In genomic region chr10:34827087-34827766, GRCh38 we compare ENCODE assay signal across 36 cellular contexts.
"Had no signal": no experiment of that assay in that cellular context is flagged by ENCODE, and none has a peak within 500 bp of the region (broad histone marks: within the 10 kb centered on the region; RNA-seq: fewer than 3 reads in every experiment).

No MANE protein-coding gene starts in this region.

- DNase-seq: activated CD4-positive, alpha-beta memory T cell treated with anti-CD3 and anti-CD28 coated beads for 36 hours; activated CD4-positive, alpha-beta T cell treated with anti-CD3 and anti-CD28 coated beads for 36 hours; activated CD4-positive, alpha-beta T cell treated with anti-CD3 and anti-CD28 coated beads, Interleukin-2, amount 10 ng/mL, durations not matched to agents 24 days and 14 days; activated CD4-positive, CD25-positive, alpha-beta regulatory T cell; activated CD4-positive, CD25-positive, alpha-beta regulatory T cell treated with anti-CD3 and anti-CD28 coated beads, Interleukin-2, amount 50 U/mL, for 72 hours; activated CD8-positive, alpha-beta memory T cell treated with anti-CD3 and anti-CD28 coated beads, Interleukin-2, amount 10 ng/mL, durations not matched to agents 7 days and 5 days; activated CD8-positive, alpha-beta memory T cell treated with anti-CD3 and anti-CD28 coated beads, Interleukin-2, amount 50 U/mL, for 4 hours; activated CD8-positive, alpha-beta T cell treated with anti-CD3 and anti-CD28 coated beads, Interleukin-2, amount 10 ng/mL, durations not matched to agents 7 days and 5 days; activated effector memory CD4-positive, alpha-beta T cell treated with anti-CD3 and anti-CD28 coated beads, Interleukin-2, amount 50 U/mL, for 16 hours; activated naive CD4-positive, alpha-beta T cell treated with anti-CD3 and anti-CD28 coated beads for 36 hours; activated naive CD8-positive, alpha-beta T cell treated with anti-CD3 and anti-CD28 coated beads for 36 hours; activated naive CD8-positive, alpha-beta T cell treated with anti-CD3 and anti-CD28 coated beads, Interleukin-2, amount 50 U/mL, for 24 hours; activated T-cell treated with anti-CD3 and anti-CD28 coated beads, Interleukin-2, amount 50 U/mL, for 1 hour; activated T-cell treated with anti-CD3 and anti-CD28 coated beads, Interleukin-2, amount 50 U/mL, for 48 hours; adrenal gland; amygdala; aorta; body of pancreas; caudate nucleus; dorsolateral prefrontal cortex; effector memory CD4-positive, alpha-beta T cell; endodermal cell; erythroblast; foreskin fibroblast; glutamatergic neuron; heart left ventricle; T-helper 1 cell; T-helper 17 cell; T1000; WERI-Rb-1 had no signal

- H3K27ac ChIP-seq: adrenal gland, body of pancreas, dorsolateral prefrontal cortex, esophagus muscularis mucosa, heart left ventricle, WERI-Rb-1 had no signal

- ATAC-seq: activated CD4-positive, alpha-beta T cell treated with anti-CD3 and anti-CD28 coated beads for 36 hours; activated CD8-positive, alpha-beta memory T cell treated with anti-CD3 and anti-CD28 coated beads, Interleukin-2, amount 10 ng/mL, durations not matched to agents 7 days and 5 days; activated CD8-positive, alpha-beta T cell treated with anti-CD3 and anti-CD28 coated beads, Interleukin-2, amount 10 ng/mL, durations not matched to agents 7 days and 5 days; activated naive CD8-positive, alpha-beta T cell treated with anti-CD3 and anti-CD28 coated beads, Interleukin-2, amount 50 U/mL, for 24 hours; body of pancreas; heart left ventricle; T-helper 17 cell had no signal

- H3K4me3 ChIP-seq: adrenal gland, body of pancreas, dorsolateral prefrontal cortex, esophagus muscularis mucosa, heart left ventricle had no signal

- H3K27me3 ChIP-seq: adrenal gland, body of pancreas, esophagus muscularis mucosa, heart left ventricle had no signal

- H3K4me1 Mint-ChIP-seq: activated CD8-positive, alpha-beta memory T cell treated with anti-CD3 and anti-CD28 coated beads, Interleukin-2, amount 10 ng/mL, durations not matched to agents 7 days and 5 days had no signal

- H3K27ac Mint-ChIP-seq: activated CD4-positive, alpha-beta memory T cell treated with anti-CD3 and anti-CD28 coated beads for 36 hours; activated CD4-positive, alpha-beta T cell treated with anti-CD3 and anti-CD28 coated beads for 36 hours; activated CD4-positive, alpha-beta T cell treated with anti-CD3 and anti-CD28 coated beads, Interleukin-2, amount 10 ng/mL, durations not matched to agents 24 days and 14 days; activated CD8-positive, alpha-beta memory T cell treated with anti-CD3 and anti-CD28 coated beads, Interleukin-2, amount 10 ng/mL, durations not matched to agents 7 days and 5 days; activated CD8-positive, alpha-beta T cell treated with anti-CD3 and anti-CD28 coated beads, Interleukin-2, amount 10 ng/mL, durations not matched to agents 7 days and 5 days; activated naive CD4-positive, alpha-beta T cell treated with anti-CD3 and anti-CD28 coated beads for 36 hours; activated naive CD4-positive, alpha-beta T cell treated with anti-CD3 and anti-CD28 coated beads, Interleukin-2, amount 50 U/mL, for 24 hours; activated naive CD8-positive, alpha-beta T cell treated with anti-CD3 and anti-CD28 coated beads for 36 hours; activated naive CD8-positive, alpha-beta T cell treated with anti-CD3 and anti-CD28 coated beads, Interleukin-2, amount 50 U/mL, for 24 hours; activated T-helper 1 cell treated with anti-CD3 and anti-CD28 coated beads, Interleukin-12 subunit alpha, Interleukin-12 subunit beta, Interleukin-2, Interleukin-4 antibody, amounts not matched to agents 30 ng/mL and 10 ng/mL and 1 ng/mL, durations not matched to agents 14 hours and 24 hours and 36 hours; activated T-helper 2 cell treated with anti-CD3 and anti-CD28 coated beads, Interferon-gamma antibody, Interleukin-2, Interleukin-4, amounts not matched to agents 10 μg/mL and 5 μg/mL and 100 μg/mL, durations not matched to agents 14 hours and 24 hours and 36 hours; dendritic cell treated with granulocyte-macrophage colony-stimulating factor and Interleukin-4, amounts not matched to agents 40 ng/mL and 50 ng/mL, for 4 days; endodermal cell; T-helper 17 cell; T-helper 2 cell treated with Interferon-gamma antibody and Interleukin-4, amounts not matched to agents 5 μg/mL and 100 μg/mL, for 36 hours had no signal

- H3K9me3 ChIP-seq: adrenal gland, body of pancreas, esophagus muscularis mucosa, heart left ventricle had no signal

- H3K4me1 ChIP-seq: adrenal gland, body of pancreas, esophagus muscularis mucosa, heart left ventricle had no signal

- H3K36me3 ChIP-seq: adrenal gland, esophagus muscularis mucosa, heart left ventricle, WERI-Rb-1 had no signal

- H3K9me3 Mint-ChIP-seq: activated CD4-positive, alpha-beta memory T cell treated with anti-CD3 and anti-CD28 coated beads for 36 hours; activated CD4-positive, alpha-beta T cell treated with anti-CD3 and anti-CD28 coated beads, Interleukin-2, amount 10 ng/mL, durations not matched to agents 24 days and 14 days; activated naive CD4-positive, alpha-beta T cell treated with anti-CD3 and anti-CD28 coated beads for 36 hours; activated naive CD4-positive, alpha-beta T cell treated with anti-CD3 and anti-CD28 coated beads, Interleukin-2, amount 50 U/mL, for 24 hours; activated naive CD8-positive, alpha-beta T cell treated with anti-CD3 and anti-CD28 coated beads for 36 hours; activated naive CD8-positive, alpha-beta T cell treated with anti-CD3 and anti-CD28 coated beads, Interleukin-2, amount 50 U/mL, for 24 hours; activated T-helper 1 cell treated with anti-CD3 and anti-CD28 coated beads, Interleukin-12 subunit alpha, Interleukin-12 subunit beta, Interleukin-2, Interleukin-4 antibody, amounts not matched to agents 30 ng/mL and 10 ng/mL and 1 ng/mL, durations not matched to agents 14 hours and 24 hours and 36 hours; activated T-helper 2 cell treated with anti-CD3 and anti-CD28 coated beads, Interferon-gamma antibody, Interleukin-2, Interleukin-4, amounts not matched to agents 10 μg/mL and 5 μg/mL and 100 μg/mL, durations not matched to agents 14 hours and 24 hours and 36 hours; endodermal cell; T-helper 2 cell treated with Interferon-gamma antibody and Interleukin-4, amounts not matched to agents 5 μg/mL and 100 μg/mL, for 36 hours had no signal

- H3K36me3 Mint-ChIP-seq: activated CD4-positive, alpha-beta memory T cell treated with anti-CD3 and anti-CD28 coated beads for 36 hours; activated CD8-positive, alpha-beta memory T cell treated with anti-CD3 and anti-CD28 coated beads, Interleukin-2, amount 10 ng/mL, durations not matched to agents 7 days and 5 days; activated naive CD4-positive, alpha-beta T cell treated with anti-CD3 and anti-CD28 coated beads, Interleukin-2, amount 50 U/mL, for 24 hours; activated naive CD8-positive, alpha-beta T cell treated with anti-CD3 and anti-CD28 coated beads for 36 hours had no signal

- H3K4me3 Mint-ChIP-seq: activated CD4-positive, alpha-beta memory T cell treated with anti-CD3 and anti-CD28 coated beads for 36 hours; activated CD4-positive, alpha-beta T cell treated with anti-CD3 and anti-CD28 coated beads for 36 hours; activated CD4-positive, alpha-beta T cell treated with anti-CD3 and anti-CD28 coated beads, Interleukin-2, amount 10 ng/mL, durations not matched to agents 24 days and 14 days; activated CD8-positive, alpha-beta memory T cell treated with anti-CD3 and anti-CD28 coated beads, Interleukin-2, amount 10 ng/mL, durations not matched to agents 7 days and 5 days; activated CD8-positive, alpha-beta T cell treated with anti-CD3 and anti-CD28 coated beads, Interleukin-2, amount 10 ng/mL, durations not matched to agents 7 days and 5 days; activated naive CD4-positive, alpha-beta T cell treated with anti-CD3 and anti-CD28 coated beads for 36 hours; activated naive CD4-positive, alpha-beta T cell treated with anti-CD3 and anti-CD28 coated beads, Interleukin-2, amount 50 U/mL, for 24 hours; activated naive CD8-positive, alpha-beta T cell treated with anti-CD3 and anti-CD28 coated beads for 36 hours; activated naive CD8-positive, alpha-beta T cell treated with anti-CD3 and anti-CD28 coated beads, Interleukin-2, amount 50 U/mL, for 24 hours; activated T-helper 1 cell treated with anti-CD3 and anti-CD28 coated beads, Interleukin-12 subunit alpha, Interleukin-12 subunit beta, Interleukin-2, Interleukin-4 antibody, amounts not matched to agents 30 ng/mL and 10 ng/mL and 1 ng/mL, durations not matched to agents 14 hours and 24 hours and 36 hours; dendritic cell treated with granulocyte-macrophage colony-stimulating factor and Interleukin-4, amounts not matched to agents 40 ng/mL and 50 ng/mL, for 4 days; endodermal cell; T-helper 17 cell; T-helper 2 cell treated with Interferon-gamma antibody and Interleukin-4, amounts not matched to agents 5 μg/mL and 100 μg/mL, for 36 hours had no signal
